ENCODE assay signal across 8 cellular contexts in genomic region chr9:33159760-33160127, GRCh38. TPM values are rescaled to one million over a fixed set of nuclear protein-coding genes. Genes with fewer than 3 reads are reported as not detected.
DNase-seq lines count a peak whose midpoint lies in the region; ATAC-seq and TF ChIP-seq lines count a peak whose summit lies in the region.

No MANE protein-coding gene starts in this region.

- WGBS in thyroid gland, 2 donors: 9 to 13% methylated on average over 2 of the region's 2 CpGs

- peak overlapping the region; percentile 94 for H3K27ac Mint-ChIP-seq in activated CD4-positive, alpha-beta T cell treated with anti-CD3 and anti-CD28 coated beads for 36 hours
- H3K27ac Mint-ChIP-seq in naive thymus-derived CD4-positive, alpha-beta T cell: peak overlapping the region; percentile 88 to 99 (median 97)

- H3K27me3 Mint-ChIP-seq in activated CD4-positive, alpha-beta T cell treated with anti-CD3 and anti-CD28 coated beads for 36 hours: no peaks in the 10 kb centered on the region
- H3K27me3 Mint-ChIP-seq in naive thymus-derived CD4-positive, alpha-beta T cell: no peaks in the 10 kb centered on the region

- TF ChIP-seq CTCF in thyroid gland (IDR thresholded peaks at IDR 0.05): no peak

- H3K36me3 Mint-ChIP-seq in activated CD4-positive, alpha-beta T cell treated with anti-CD3 and anti-CD28 coated beads for 36 hours (ENCODE audit: low read depth): peaks cover 12% of the 10 kb centered on the region
- H3K36me3 Mint-ChIP-seq in naive thymus-derived CD4-positive, alpha-beta T cell: peaks cover 0 to 10% (median 5%) of the 10 kb centered on the region in 5 donors

- H3K36me3 ChIP-seq in duodenal mucosa (ENCODE audit: control insufficient read depth in 1 of 2, insufficient read depth in 2 of 2, low read length in 2 of 2) (no peaks in the 10 kb centered on the region), thyroid gland (no peaks in the 10 kb centered on the region)
- no peaks in the 10 kb centered on the region for H3K36me3 ChIP-seq in naive thymus-derived CD4-positive, alpha-beta T cell (ENCODE audit: control insufficient read depth in 2 of 3, insufficient read depth in 3 of 3, low read length in 3 of 3)

- no peaks in the 10 kb centered on the region for H3K9me3 ChIP-seq in duodenal mucosa (ENCODE audit: control insufficient read depth in 1 of 2, low read length in 2 of 2)
- no peaks in the 10 kb centered on the region for H3K9me3 ChIP-seq in naive thymus-derived CD4-positive, alpha-beta T cell (ENCODE audit: control insufficient read depth in 2 of 3, low read length in 3 of 3)
- H3K9me3 ChIP-seq in thyroid gland: no peaks in the 10 kb centered on the region

- H3K27ac ChIP-seq in duodenal mucosa (ENCODE audit: low read depth, low read length): peak overlapping the region; percentile 59
- peak overlapping the region; percentile 91 for H3K27ac ChIP-seq in naive thymus-derived CD4-positive, alpha-beta T cell (ENCODE audit: low read depth, low read length)
- H3K27ac ChIP-seq in thyroid gland: peak overlapping the region; percentile 98 to 99 (median 99)

- H3K9me3 Mint-ChIP-seq in activated CD4-positive, alpha-beta T cell treated with anti-CD3 and anti-CD28 coated beads for 36 hours (ENCODE audit: low read depth): no peaks in the 10 kb centered on the region
- H3K9me3 Mint-ChIP-seq in naive thymus-derived CD4-positive, alpha-beta T cell: no peaks in the 10 kb centered on the region

- CTCF ChIA-PET in activated CD4-positive, alpha-beta T cell treated with anti-CD3 and anti-CD28 coated beads for 36 hours (lab: Charles Lee): interaction anchor here (0.5 to 2.0 kb wide), 7 partner anchors 8 to 115 kb away, joined by 3 to 6 read pairs (median 5); partner anchors contain the start of gene B4GALT1
- CTCF ChIA-PET in naive thymus-derived CD4-positive, alpha-beta T cell (lab: Charles Lee): interaction anchor here (1.0 to 2.5 kb wide), 4 partner anchors 8 to 18 kb away, joined by 3 to 10 read pairs (median 4); no protein-coding TSS in a partner anchor

- peak overlapping the region; percentile 18 to 33 for H3K4me3 ChIP-seq in duodenal mucosa (ENCODE audit: low read depth in 1 of 2, low read length in 2 of 2)
- peak overlapping the region; percentile 2 for H3K4me3 ChIP-seq in naive thymus-derived CD4-positive, alpha-beta T cell (ENCODE audit: low read length)
- H3K4me3 ChIP-seq in thyroid gland (replicated peaks in 1 of 3): peak overlapping the region in 1 of 3 donors; percentile 4

- peak; percentile 80 for ATAC-seq in activated CD4-positive, alpha-beta T cell treated with anti-CD3 and anti-CD28 coated beads for 36 hours
- peak; percentile 77 for ATAC-seq in naive thymus-derived CD4-positive, alpha-beta T cell

- DNase-seq in activated CD4-positive, alpha-beta T cell treated with anti-CD3 and anti-CD28 coated beads for 36 hours: peak; percentile 83
- no peak for DNase-seq in activated CD4-positive, alpha-beta T cell treated with anti-CD3 and anti-CD28 coated beads for 1 hour
- DNase-seq in KBM-7 (peak; percentile 76), thyroid gland (peak; percentile 76), RKO (ENCODE audit: low spot score) (no peak)
- peak; percentile 57 to 58 for DNase-seq in activated CD4-positive, alpha-beta T cell treated with anti-CD3 and anti-CD28 coated beads for 4 hours
- DNase-seq in naive thymus-derived CD4-positive, alpha-beta T cell: peak in 8 of 9 donors; percentile 59 to 74 (median 66)

- in situ Hi-C loops in KBM-7 (cut with MboI; ENCODE audit: low pct_unique_long_range_greater_than_20kb, low sequenced_read_pairs): no loop called here

- H3K4me1 Mint-ChIP-seq in activated CD4-positive, alpha-beta T cell treated with anti-CD3 and anti-CD28 coated beads for 36 hours: peaks cover 93% of the 10 kb centered on the region
- peaks cover 74 to 99% (median 94%) of the 10 kb centered on the region in 7 donors for H3K4me1 Mint-ChIP-seq in naive thymus-derived CD4-positive, alpha-beta T cell

- peak overlapping the region; percentile 19 to 52 for H3K9ac ChIP-seq in duodenal mucosa (ENCODE audit: low read depth in 1 of 2, low read length in 2 of 2)

- intact Hi-C loops in activated CD4-positive, alpha-beta T cell treated with anti-CD3 and anti-CD28 coated beads for 36 hours (cut with DNase I, micrococcal nuclease): loop anchor here (1.0 to 10.0 kb wide), 6 partner anchors 8 to 1295 kb away; partner anchors contain the start of genes AQP3 (in 1 of the 2), B4GALT1 (in 1 of the 2), DNAI1 (in 1 of the 2) and FAM219A (in 1 of the 2)
- intact Hi-C loops in naive thymus-derived CD4-positive, alpha-beta T cell (cut with micrococcal nuclease): loop anchor here (1.0 to 10.0 kb wide), 12 partner anchors 8 to 1955 kb away; partner anchors contain the start of genes ACO1 (in 1 of the 2), ATOSB (in 1 of the 2), B4GALT1 (in 1 of the 2) and CCL27 (in 1 of the 2)
- intact Hi-C loops in thyroid gland (cut with DNase I): no loop called here

- H3K4me1 ChIP-seq in duodenal mucosa (ENCODE audit: control insufficient read depth in 1 of 2, insufficient read depth in 2 of 2, low read length in 2 of 2): peaks cover 71 to 90% of the 10 kb centered on the region in 2 donors
- H3K4me1 ChIP-seq in naive thymus-derived CD4-positive, alpha-beta T cell (ENCODE audit: control insufficient read depth in 2 of 2, insufficient read depth in 2 of 2, low read length in 2 of 2): peaks cover 80 to 93% of the 10 kb centered on the region in 2 donors
- H3K4me1 ChIP-seq in thyroid gland: peaks cover 80 to 100% of the 10 kb centered on the region in 2 donors

- peak in 1 of 2 donors; percentile 19 for TF ChIP-seq POLR2A in thyroid gland (IDR thresholded peaks at IDR 0.05)

- H3K4me3 Mint-ChIP-seq in activated CD4-positive, alpha-beta T cell treated with anti-CD3 and anti-CD28 coated beads for 36 hours: peak overlapping the region; percentile 61
- H3K4me3 Mint-ChIP-seq in naive thymus-derived CD4-positive, alpha-beta T cell: peak overlapping the region; percentile 64 to 86 (median 78)

- H3K27me3 ChIP-seq in duodenal mucosa (ENCODE audit: control insufficient read depth in 1 of 2, insufficient read depth in 2 of 2, low read length in 2 of 2): no peaks in the 10 kb centered on the region
- no peaks in the 10 kb centered on the region for H3K27me3 ChIP-seq in naive thymus-derived CD4-positive, alpha-beta T cell (ENCODE audit: control insufficient read depth in 2 of 2, insufficient read depth in 2 of 2, low read length in 2 of 2)
- H3K27me3 ChIP-seq in thyroid gland: no peaks in the 10 kb centered on the region

- POLR2A ChIA-PET in activated CD4-positive, alpha-beta T cell treated with anti-CD3 and anti-CD28 coated beads for 36 hours (lab: Charles Lee): interaction anchor here (0.7 to 1.1 kb wide), 6 partner anchors 10 to 359 kb away, joined by 3 to 7 read pairs (median 3); partner anchors contain the start of gene DNAJA1
- POLR2A ChIA-PET in naive thymus-derived CD4-positive, alpha-beta T cell (lab: Charles Lee): interaction anchor here (0.7 to 7.6 kb wide), 5 partner anchors 8 to 135 kb away, joined by 3 to 92 read pairs (median 5); partner anchors contain the start of gene DNAJA1

RNA-seq across cellular contexts. Expression of gene B4GALT1, which starts 7.4 kb away (rescaled TPM):
- 10 to 100 TPM; 44.5 to 47.1 TPM for total RNA-seq in activated CD4-positive, alpha-beta T cell treated with anti-CD3 and anti-CD28 coated beads for 36 hours
- total RNA-seq in naive thymus-derived CD4-positive, alpha-beta T cell: 10 to 100 TPM; 40.7 to 86.2 (median 45.6) TPM
- 10 to 100 TPM; 12.9 to 16.4 TPM for polyA plus RNA-seq in naive thymus-derived CD4-positive, alpha-beta T cell
- 100 to 1,000 TPM in 3 of 4 donors, 10 to 100 TPM in 1; 88.3 to 119 (median 103) TPM for total RNA-seq in thyroid gland

Comparison
In these comparisons a context has a peak if more than half of its experiments do, and no peak if none do; other contexts are left out.
1. DNase-seq: peak in activated CD4-positive, alpha-beta T cell treated with anti-CD3 and anti-CD28 coated beads for 36 hours (single experiment), KBM-7 (single experiment), activated CD4-positive, alpha-beta T cell treated with anti-CD3 and anti-CD28 coated beads for 4 hours (2 of 2), naive thymus-derived CD4-positive, alpha-beta T cell (8 of 9) and thyroid gland (2 of 2); none in activated CD4-positive, alpha-beta T cell treated with anti-CD3 and anti-CD28 coated beads for 1 hour (single experiment) and RKO (single experiment).
2. Peak in every context shown above with its lines, with median percentiles within 50 percentile points of each other: H3K27ac ChIP-seq.